ENCODE assay signal across 10 cellular contexts in the genomic region with DNA sequence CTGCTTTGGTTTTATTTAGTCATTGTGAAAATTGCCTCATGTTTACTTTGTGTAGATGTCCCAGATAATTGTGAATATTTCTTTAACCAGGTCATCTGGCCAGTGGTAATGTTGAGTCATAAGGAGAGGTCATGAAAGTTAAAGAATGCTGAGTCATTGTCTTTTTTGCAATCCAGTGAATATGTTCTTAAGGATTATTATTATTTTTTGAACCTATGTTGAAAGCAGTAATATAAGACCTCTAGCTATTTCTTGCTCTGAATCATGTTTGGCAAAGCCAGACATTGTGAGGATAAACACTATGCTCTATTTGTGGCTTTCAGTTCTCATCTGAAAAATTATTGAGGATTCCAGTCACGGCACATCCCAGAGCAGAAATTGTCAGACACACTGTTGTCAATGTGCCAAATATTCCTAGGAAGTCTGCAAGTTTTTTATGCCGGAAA.
DNase-seq lines count a peak whose midpoint lies in the region; ATAC-seq and TF ChIP-seq lines count a peak whose summit lies in the region.
"Had no signal": no experiment of that assay in that cellular context is flagged by ENCODE, and none has a peak within 500 bp of the region (broad histone marks: within the 10 kb centered on the region; RNA-seq: fewer than 3 reads in every experiment).

No MANE protein-coding gene starts in this region.

- no peak overlapping the region for H3K4me3 Mint-ChIP-seq in stimulated activated effector memory CD8-positive, alpha-beta T cell treated with anti-CD3 and anti-CD28 coated beads, Interleukin-12 subunit alpha, Interleukin-12 subunit beta, amount 100 ng/mL, for 72 hours
- H3K4me3 Mint-ChIP-seq in activated CD4-positive, alpha-beta T cell treated with anti-CD3 and anti-CD28 coated beads, Interleukin-2, amount 10 ng/mL, durations not matched to agents 7 days and 5 days: no peak overlapping the region
- H3K4me3 Mint-ChIP-seq: activated naive CD8-positive, alpha-beta T cell treated with anti-CD3 and anti-CD28 coated beads, Interleukin-2, amount 10 ng/mL, durations not matched to agents 7 days and 5 days had no signal

- no peak for TF ChIP-seq POLR2A in body of pancreas (IDR thresholded peaks at IDR 0.05)

- no peak overlapping the region for H3K27ac Mint-ChIP-seq in stimulated activated effector memory CD8-positive, alpha-beta T cell treated with anti-CD3 and anti-CD28 coated beads, Interleukin-12 subunit alpha, Interleukin-12 subunit beta, amount 100 ng/mL, for 72 hours
- no peak overlapping the region for H3K27ac Mint-ChIP-seq in activated CD4-positive, alpha-beta T cell treated with anti-CD3 and anti-CD28 coated beads, Interleukin-2, amount 10 ng/mL, durations not matched to agents 7 days and 5 days
- H3K27ac Mint-ChIP-seq: activated naive CD8-positive, alpha-beta T cell treated with anti-CD3 and anti-CD28 coated beads, Interleukin-2, amount 10 ng/mL, durations not matched to agents 7 days and 5 days had no signal

- DNase-seq in body of pancreas (peak in 1 of 4 donors; percentile 7), myocyte (ENCODE audit: low read depth) (peak; percentile 76), NK-92 (lab: John Stamatoyannopoulos, UW; ENCODE audit: unreplicated experiment) (no peak), activated gamma-delta T cell (lab: John Stamatoyannopoulos, UW) (no peak)
- no peak for DNase-seq in stimulated activated effector memory CD8-positive, alpha-beta T cell treated with anti-CD3 and anti-CD28 coated beads, Interleukin-12 subunit alpha, Interleukin-12 subunit beta, amount 100 ng/mL, for 72 hours (ENCODE audit: low spot score in 2 of 2)
- DNase-seq in activated CD4-positive, alpha-beta T cell treated with anti-CD3 and anti-CD28 coated beads, Interleukin-2, amount 10 ng/mL, durations not matched to agents 7 days and 5 days: no peak
- DNase-seq: activated naive CD8-positive, alpha-beta T cell treated with anti-CD3 and anti-CD28 coated beads, Interleukin-2, amount 10 ng/mL, durations not matched to agents 7 days and 5 days; NCI-H510A treated with DMSO at 0.1 percent for 48 hours had no signal

- no peaks in the 10 kb centered on the region for H3K36me3 Mint-ChIP-seq in stimulated activated effector memory CD8-positive, alpha-beta T cell treated with anti-CD3 and anti-CD28 coated beads, Interleukin-12 subunit alpha, Interleukin-12 subunit beta, amount 100 ng/mL, for 72 hours
- no peaks in the 10 kb centered on the region for H3K36me3 Mint-ChIP-seq in activated CD4-positive, alpha-beta T cell treated with anti-CD3 and anti-CD28 coated beads, Interleukin-2, amount 10 ng/mL, durations not matched to agents 7 days and 5 days (ENCODE audit: low read depth)
- H3K36me3 Mint-ChIP-seq: activated naive CD8-positive, alpha-beta T cell treated with anti-CD3 and anti-CD28 coated beads, Interleukin-2, amount 10 ng/mL, durations not matched to agents 7 days and 5 days had no signal

- POLR2A ChIA-PET in activated CD4-positive, alpha-beta T cell treated with anti-CD3 and anti-CD28 coated beads, Interleukin-2, amount 10 ng/mL, durations not matched to agents 7 days and 5 days (lab: Charles Lee): no interaction called here

- ATAC-seq in GM18511 (IDR thresholded peaks at IDR 0.05; ENCODE audit: unreplicated experiment): peak; percentile 75
- ATAC-seq in HG03469 (IDR thresholded peaks at IDR 0.05; ENCODE audit: unreplicated experiment): peak; percentile 57
- ATAC-seq in body of pancreas: peak; percentile 89
- ATAC-seq in stimulated activated effector memory CD8-positive, alpha-beta T cell treated with anti-CD3 and anti-CD28 coated beads, Interleukin-12 subunit alpha, Interleukin-12 subunit beta, amount 100 ng/mL, for 72 hours: no peak

- 68 to 77% methylated on average over 2 of the region's 2 CpGs for whole genome bisulfite sequencing in body of pancreas, 2 donors

- no peak overlapping the region for H3K27ac ChIP-seq in body of pancreas

- no peaks in the 10 kb centered on the region for H3K9me3 ChIP-seq in body of pancreas

- CTCF ChIA-PET in activated CD4-positive, alpha-beta T cell treated with anti-CD3 and anti-CD28 coated beads, Interleukin-2, amount 10 ng/mL, durations not matched to agents 7 days and 5 days (lab: Charles Lee): no interaction called here

- H3K36me3 ChIP-seq in body of pancreas (replicated peaks in 1 of 2; ENCODE audit: insufficient read depth in 1 of 2, low read depth in 2 of 2): no peaks in the 10 kb centered on the region

- no peak for TF ChIP-seq CTCF in body of pancreas (IDR thresholded peaks at IDR 0.05)

- H3K27me3 Mint-ChIP-seq in activated CD4-positive, alpha-beta T cell treated with anti-CD3 and anti-CD28 coated beads, Interleukin-2, amount 10 ng/mL, durations not matched to agents 7 days and 5 days: no peaks in the 10 kb centered on the region
- H3K27me3 Mint-ChIP-seq: activated naive CD8-positive, alpha-beta T cell treated with anti-CD3 and anti-CD28 coated beads, Interleukin-2, amount 10 ng/mL, durations not matched to agents 7 days and 5 days had no signal

- H3K4me1 Mint-ChIP-seq in stimulated activated effector memory CD8-positive, alpha-beta T cell treated with anti-CD3 and anti-CD28 coated beads, Interleukin-12 subunit alpha, Interleukin-12 subunit beta, amount 100 ng/mL, for 72 hours: no peaks in the 10 kb centered on the region
- H3K4me1 Mint-ChIP-seq in activated CD4-positive, alpha-beta T cell treated with anti-CD3 and anti-CD28 coated beads, Interleukin-2, amount 10 ng/mL, durations not matched to agents 7 days and 5 days: no peaks in the 10 kb centered on the region
- H3K4me1 Mint-ChIP-seq: activated naive CD8-positive, alpha-beta T cell treated with anti-CD3 and anti-CD28 coated beads, Interleukin-2, amount 10 ng/mL, durations not matched to agents 7 days and 5 days had no signal

- no peak overlapping the region for H3K4me3 ChIP-seq in body of pancreas

- peaks cover 4% of the 10 kb centered on the region for H3K4me1 ChIP-seq in body of pancreas

- intact Hi-C loops in body of pancreas (cut with DNase I): no loop called here

- no peaks in the 10 kb centered on the region for H3K27me3 ChIP-seq in body of pancreas

- peaks cover 2% of the 10 kb centered on the region for H3K9me3 Mint-ChIP-seq in stimulated activated effector memory CD8-positive, alpha-beta T cell treated with anti-CD3 and anti-CD28 coated beads, Interleukin-12 subunit alpha, Interleukin-12 subunit beta, amount 100 ng/mL, for 72 hours
- no peaks in the 10 kb centered on the region for H3K9me3 Mint-ChIP-seq in activated CD4-positive, alpha-beta T cell treated with anti-CD3 and anti-CD28 coated beads, Interleukin-2, amount 10 ng/mL, durations not matched to agents 7 days and 5 days
- H3K9me3 Mint-ChIP-seq: activated naive CD8-positive, alpha-beta T cell treated with anti-CD3 and anti-CD28 coated beads, Interleukin-2, amount 10 ng/mL, durations not matched to agents 7 days and 5 days had no signal
